Comparison of ENCODE assay signal across 6 cellular contexts in genomic region chr6:95357380-95358025, GRCh38.
"Had no signal": no experiment of that assay in that cellular context is flagged by ENCODE, and none has a peak within 500 bp of the region (broad histone marks: within the 10 kb centered on the region; RNA-seq: fewer than 3 reads in every experiment).

No MANE protein-coding gene starts in this region.

- DNase-seq: GM23248, GOT3, H7, KBM-7 had no signal

- H2AFZ ChIP-seq: GM23248 had no signal

- H3K9ac ChIP-seq: GM23248 had no signal

- H3K4me1 ChIP-seq: HAP-1 had no signal

- H3K27ac ChIP-seq: GM23248, HL-60 had no signal

- H3K9me3 ChIP-seq: HAP-1 had no signal

- H3K4me3 ChIP-seq: GM23248, HAP-1 had no signal

- H3K36me3 ChIP-seq: HAP-1 had no signal
